In the genomic region with DNA sequence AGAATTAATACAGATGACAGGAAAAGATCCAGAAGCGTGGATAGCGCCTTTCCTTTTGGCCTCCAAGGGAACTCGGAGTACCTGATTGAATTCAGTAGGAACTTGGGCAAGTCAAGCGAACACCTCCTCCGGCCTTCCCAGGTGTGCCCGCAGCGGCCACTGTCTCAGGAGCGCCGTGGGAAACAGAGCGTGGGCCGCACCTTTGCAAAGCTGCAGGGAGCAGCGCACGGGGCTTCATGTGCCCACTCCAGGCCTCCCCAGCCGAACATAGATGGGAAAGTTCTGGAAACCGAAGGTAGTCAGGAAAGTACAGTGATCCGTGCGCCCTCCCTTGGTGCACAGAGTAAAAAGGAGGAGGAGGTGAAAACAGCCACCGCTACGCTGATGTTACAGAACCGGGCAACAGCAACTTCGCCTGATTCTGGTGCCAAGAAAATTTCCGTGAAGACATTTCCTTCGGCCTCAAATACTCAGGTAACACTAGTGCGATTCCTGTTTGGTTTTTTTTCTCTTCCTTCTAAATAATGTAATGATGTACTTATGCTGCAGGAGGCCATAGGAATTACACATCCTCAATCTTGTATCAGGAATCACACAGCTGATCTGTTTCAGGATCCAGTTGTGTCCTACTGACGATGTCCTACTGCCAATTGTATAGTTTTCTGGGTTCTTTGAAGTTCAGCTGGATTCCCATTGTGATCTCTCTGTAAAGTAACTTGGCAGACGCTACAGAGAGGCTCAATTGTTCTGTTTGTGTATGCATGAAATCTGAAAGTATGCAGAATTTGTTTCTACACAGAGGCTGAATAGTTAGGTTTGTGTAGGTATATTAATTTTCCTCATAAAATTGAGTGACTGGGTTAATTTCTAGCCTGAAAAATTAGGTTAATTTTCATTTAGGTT, we compare ENCODE assay signal across 21 cellular contexts.
"Had no signal": no experiment of that assay in that cellular context is flagged by ENCODE, and none has a peak within 500 bp of the region (broad histone marks: within the 10 kb centered on the region; RNA-seq: fewer than 3 reads in every experiment).

No MANE protein-coding gene starts in this region.

- H3K36me3 ChIP-seq: breast epithelium, right atrium auricular region, thoracic aorta, upper lobe of right lung had no signal

- H3K4me1 ChIP-seq: breast epithelium, psoas muscle, right atrium auricular region, upper lobe of right lung had no signal

- FAIRE-seq: islet of Langerhans had no signal

- H3K9me3 ChIP-seq: breast epithelium, gastroesophageal sphincter, heart left ventricle, psoas muscle, right atrium auricular region, thoracic aorta, upper lobe of right lung had no signal

- ATAC-seq: activated naive CD4-positive, alpha-beta T cell treated with anti-CD3 and anti-CD28 coated beads, Interleukin-2, amount 50 U/mL, for 72 hours; activated T-helper 17 cell treated with anti-CD3 and anti-CD28 coated beads, Interleukin-2, amount 50 U/mL, for 72 hours; esophagus mucosa; gastroesophageal sphincter; natural killer cell; psoas muscle; T-cell; upper lobe of right lung had no signal

- H3K27me3 ChIP-seq: breast epithelium, gastroesophageal sphincter, heart left ventricle, right atrium auricular region, upper lobe of right lung had no signal

- H3K27ac ChIP-seq: gastroesophageal sphincter, psoas muscle, right atrium auricular region, upper lobe of right lung had no signal

- H3K4me3 ChIP-seq: breast epithelium, gastroesophageal sphincter, heart left ventricle, lung, psoas muscle, right atrium auricular region, thoracic aorta, upper lobe of right lung had no signal

- DNase-seq: activated T-cell treated with anti-CD3 and anti-CD28 coated beads, Interleukin-2, amount 50 U/mL, for 24 hours; aorta; cortex of kidney; effector CD4-positive, alpha-beta T cell; heart left ventricle; midbrain; natural killer cell; psoas muscle; stimulated activated CD4-positive, alpha-beta T cell treated with anti-CD3 and anti-CD28 coated beads, Interleukin-4, amount 100 ng/mL, for 24 hours; stimulated activated naive CD4-positive, alpha-beta T cell treated with Interleukin-2 at 50 U/mL for 16 hours; T-cell; upper lobe of right lung had no signal
